26 cellular contexts compared by ENCODE assay signal in genomic region chr12:5622280-5622679, GRCh38.
DNase-seq lines count a peak whose midpoint lies in the region; ATAC-seq and TF ChIP-seq lines count a peak whose summit lies in the region.
"Had no signal": no experiment of that assay in that cellular context is flagged by ENCODE, and none has a peak within 500 bp of the region (broad histone marks: within the 10 kb centered on the region; RNA-seq: fewer than 3 reads in every experiment).

No MANE protein-coding gene starts in this region.

- no peaks in the 10 kb centered on the region for H3K36me3 Mint-ChIP-seq in endodermal cell (ENCODE audit: low read depth)
- no peaks in the 10 kb centered on the region for H3K36me3 Mint-ChIP-seq in activated CD4-positive, alpha-beta memory T cell treated with anti-CD3 and anti-CD28 coated beads, Interleukin-2, amount 10 ng/mL, durations not matched to agents 7 days and 5 days (ENCODE audit: low read depth)
- H3K36me3 Mint-ChIP-seq: CD4-positive, alpha-beta memory T cell had no signal

- H3K27ac ChIP-seq in endodermal cell (ENCODE audit: low read depth, low read length) (no peak overlapping the region), mesendoderm (ENCODE audit: low read depth, low read length) (no peak overlapping the region)
- H3K27ac ChIP-seq: BLaER1 treated with 17β-estradiol and CSF1 and Interleukin-3, amounts not matched to agents 10 nM and 100 nM had no signal

- no peaks in the 10 kb centered on the region for H3K36me3 ChIP-seq in endodermal cell (ENCODE audit: control insufficient read depth, insufficient read depth, low read length)
- no peaks in the 10 kb centered on the region for H3K36me3 ChIP-seq in mesendoderm (ENCODE audit: control insufficient read depth, insufficient read depth, low read length)
- H3K36me3 ChIP-seq: BLaER1 treated with 17β-estradiol and CSF1 and Interleukin-3, amounts not matched to agents 10 nM and 100 nM had no signal

- no peak overlapping the region for H2AK5ac ChIP-seq in mesendoderm (ENCODE audit: low read length)

- peak; percentile 20 for DNase-seq in Daoy (ENCODE audit: low read depth)
- peak; percentile 21 for DNase-seq in M059J (ENCODE audit: low read depth)
- peak; percentile 44 for DNase-seq in endodermal cell
- peak; percentile 19 for DNase-seq in stromal cell of bone marrow (ENCODE audit: low read depth)
- no peak for DNase-seq in activated CD4-positive, alpha-beta memory T cell treated with anti-CD3 and anti-CD28 coated beads, Interleukin-2, amount 10 ng/mL, durations not matched to agents 7 days and 5 days
- DNase-seq in NOMO-1 treated with DMSO at 0.1 percent for 48 hours (lab: John Stamatoyannopoulos, UW; ENCODE audit: unreplicated experiment): no peak
- DNase-seq in mesendoderm: no peak
- DNase-seq: AML-193; CD4-positive, alpha-beta memory T cell; COR-L47; DMS53; H7; IMR-90; KG1; NCI-H1092 treated with DMSO at 0.1 percent for 48 hours; NCI-H1436; NCI-H187; NCI-H2081 treated with DMSO at 0.1 percent for 48 hours; NCI-H2171; NCI-H226; NCI-H510A; NCI-H69; SHP77 treated with DMSO at 0.1 percent for 48 hours had no signal

- H3K79me2 ChIP-seq in mesendoderm (ENCODE audit: control insufficient read depth, insufficient read depth, low read length): no peaks in the 10 kb centered on the region

- POLR2A ChIA-PET in activated CD4-positive, alpha-beta memory T cell treated with anti-CD3 and anti-CD28 coated beads, Interleukin-2, amount 10 ng/mL, durations not matched to agents 7 days and 5 days (lab: Charles Lee): no interaction called here

- no peak overlapping the region for H3K9ac ChIP-seq in endodermal cell (ENCODE audit: extremely low read depth, low read length, poor library complexity, severe bottlenecking)
- H3K9ac ChIP-seq in mesendoderm (ENCODE audit: low read length): no peak overlapping the region
- H3K9ac ChIP-seq: BLaER1 treated with 17β-estradiol and CSF1 and Interleukin-3, amounts not matched to agents 10 nM and 100 nM had no signal

- no peaks in the 10 kb centered on the region for H3K27me3 ChIP-seq in endodermal cell (ENCODE audit: control insufficient read depth, insufficient read depth, low read length, poor library complexity, severe bottlenecking)
- H3K27me3 ChIP-seq in mesendoderm (ENCODE audit: insufficient read depth, low read length, poor library complexity): no peaks in the 10 kb centered on the region
- H3K27me3 ChIP-seq: BLaER1 treated with 17β-estradiol and CSF1 and Interleukin-3, amounts not matched to agents 10 nM and 100 nM had no signal

- no peaks in the 10 kb centered on the region for H3K9me3 Mint-ChIP-seq in endodermal cell
- H3K9me3 Mint-ChIP-seq in activated CD4-positive, alpha-beta memory T cell treated with anti-CD3 and anti-CD28 coated beads, Interleukin-2, amount 10 ng/mL, durations not matched to agents 7 days and 5 days: no peaks in the 10 kb centered on the region

- no peak overlapping the region for H3K56ac ChIP-seq in mesendoderm (ENCODE audit: low read length)

- no peak overlapping the region for H3K4me2 ChIP-seq in mesendoderm (ENCODE audit: low read length)
- H3K4me2 ChIP-seq: BLaER1 treated with 17β-estradiol and CSF1 and Interleukin-3, amounts not matched to agents 10 nM and 100 nM had no signal

- WGBS in endodermal cell (ENCODE audit: insufficient coverage in 1 of 2, insufficient read length in 1 of 2), 2 experiments: 90 to 100% methylated on average over 2 to 3 of the region's 3 CpGs
- no CpG with 5 or more reads among the region's 3 CpGs for WGBS in mesendoderm (ENCODE audit: extremely low coverage, insufficient coverage, low lambda C conversion rate)

- no peak overlapping the region for H3K23ac ChIP-seq in mesendoderm (ENCODE audit: low read length)

- H3K9me3 ChIP-seq in endodermal cell (ENCODE audit: control insufficient read depth, low read length): no peaks in the 10 kb centered on the region

- no peak for TF ChIP-seq CTCF in endodermal cell (conservative IDR thresholded peaks at IDR 0.05)

- H4K5ac ChIP-seq in mesendoderm (ENCODE audit: low read length): no peak overlapping the region

- no peak overlapping the region for H3K4me3 Mint-ChIP-seq in endodermal cell
- no peak overlapping the region for H3K4me3 Mint-ChIP-seq in activated CD4-positive, alpha-beta memory T cell treated with anti-CD3 and anti-CD28 coated beads, Interleukin-2, amount 10 ng/mL, durations not matched to agents 7 days and 5 days
- H3K4me3 Mint-ChIP-seq: CD4-positive, alpha-beta memory T cell had no signal

- H3K79me1 ChIP-seq in mesendoderm (ENCODE audit: low read length): no peaks in the 10 kb centered on the region

- no peak overlapping the region for H2BK120ac ChIP-seq in mesendoderm (ENCODE audit: low read depth, low read length)

- H4K8ac ChIP-seq in mesendoderm (ENCODE audit: low read depth, low read length): no peak overlapping the region

- H3K4ac ChIP-seq in mesendoderm (ENCODE audit: low read depth, low read length): no peak overlapping the region

- no peak overlapping the region for H3K18ac ChIP-seq in mesendoderm (ENCODE audit: low read length)

- H2BK5ac ChIP-seq in mesendoderm (ENCODE audit: low read length): no peak overlapping the region

- H3K27ac Mint-ChIP-seq in endodermal cell: no peak overlapping the region
- no peak overlapping the region for H3K27ac Mint-ChIP-seq in activated CD4-positive, alpha-beta memory T cell treated with anti-CD3 and anti-CD28 coated beads, Interleukin-2, amount 10 ng/mL, durations not matched to agents 7 days and 5 days
- H3K27ac Mint-ChIP-seq: CD4-positive, alpha-beta memory T cell had no signal

- peaks cover 5% of the 10 kb centered on the region for H3K4me1 ChIP-seq in endodermal cell (ENCODE audit: control insufficient read depth, insufficient read depth, low read length)
- no peaks in the 10 kb centered on the region for H3K4me1 ChIP-seq in mesendoderm (ENCODE audit: control insufficient read depth, low read depth, low read length)

- ATAC-seq in HG03045 (IDR thresholded peaks at IDR 0.05; ENCODE audit: unreplicated experiment): no peak
- ATAC-seq: Panc1 had no signal

- CTCF ChIA-PET in activated CD4-positive, alpha-beta memory T cell treated with anti-CD3 and anti-CD28 coated beads, Interleukin-2, amount 10 ng/mL, durations not matched to agents 7 days and 5 days (lab: Charles Lee): no interaction called here

- H3K4me3 ChIP-seq in endodermal cell (ENCODE audit: low read length) (no peak overlapping the region), mesendoderm (ENCODE audit: low read length) (no peak overlapping the region)
- H3K4me3 ChIP-seq: BLaER1 treated with 17β-estradiol and CSF1 and Interleukin-3, amounts not matched to agents 10 nM and 100 nM had no signal

- no peak overlapping the region for H2BK15ac ChIP-seq in mesendoderm (replicated peaks; ENCODE audit: low read depth)

- peaks cover 11% of the 10 kb centered on the region for H3K4me1 Mint-ChIP-seq in endodermal cell
- H3K4me1 Mint-ChIP-seq in activated CD4-positive, alpha-beta memory T cell treated with anti-CD3 and anti-CD28 coated beads, Interleukin-2, amount 10 ng/mL, durations not matched to agents 7 days and 5 days: no peaks in the 10 kb centered on the region
- H3K4me1 Mint-ChIP-seq: CD4-positive, alpha-beta memory T cell had no signal

- H3K27me3 Mint-ChIP-seq in endodermal cell (ENCODE audit: insufficient read depth): peaks cover 1% of the 10 kb centered on the region
- H3K27me3 Mint-ChIP-seq in activated CD4-positive, alpha-beta memory T cell treated with anti-CD3 and anti-CD28 coated beads, Interleukin-2, amount 10 ng/mL, durations not matched to agents 7 days and 5 days: no peaks in the 10 kb centered on the region

Comparison
In these comparisons a context has a peak if more than half of its experiments do, and no peak if none do; other contexts are left out.
1. DNase-seq: peak in Daoy (single experiment), M059J (single experiment), endodermal cell (single experiment) and stromal cell of bone marrow (single experiment); none in activated CD4-positive, alpha-beta memory T cell treated with anti-CD3 and anti-CD28 coated beads, Interleukin-2, amount 10 ng/mL, durations not matched to agents 7 days and 5 days (single experiment), NOMO-1 treated with DMSO at 0.1 percent for 48 hours (single experiment) and mesendoderm (single experiment).